ENCODE assay signal across 18 cellular contexts in genomic region chr7:105376901-105377533, GRCh38.
"Had no signal": no experiment of that assay in that cellular context is flagged by ENCODE, and none has a peak within 500 bp of the region (broad histone marks: within the 10 kb centered on the region; RNA-seq: fewer than 3 reads in every experiment).

No MANE protein-coding gene starts in this region.

- H3K36me3 Mint-ChIP-seq: mesothelial cell of epicardium had no signal

- H3K4me1 Mint-ChIP-seq: brain had no signal

- ATAC-seq: activated CD8-positive, alpha-beta T cell treated with anti-CD3 and anti-CD28 coated beads, Interleukin-2, amount 10 ng/mL, durations not matched to agents 7 days and 5 days; activated T-cell treated with anti-CD3 and anti-CD28 coated beads, Interleukin-2, amount 50 U/mL, for 4 hours; gastroesophageal sphincter; heart left ventricle; lower lobe of right lung; stimulated activated memory B cell treated with anti-CD40 and anti-IgM and Interleukin-4, amounts not matched to agents 10 μg/mL and 1 μg/mL and 100 μg/mL, for 72 hours had no signal

- H3K36me3 ChIP-seq: gastroesophageal sphincter, heart left ventricle, lower lobe of right lung, sigmoid colon, thoracic aorta, upper lobe of left lung had no signal

- H3K4me1 ChIP-seq: gastroesophageal sphincter, heart left ventricle, lower lobe of right lung, sigmoid colon had no signal

- H3K4me3 Mint-ChIP-seq: activated CD4-positive, alpha-beta T cell treated with anti-CD3 and anti-CD28 coated beads, Interleukin-2, amount 10 ng/mL, durations not matched to agents 7 days and 5 days; activated CD8-positive, alpha-beta T cell treated with anti-CD3 and anti-CD28 coated beads, Interleukin-2, amount 10 ng/mL, durations not matched to agents 7 days and 5 days; activated naive CD4-positive, alpha-beta T cell treated with anti-CD3 and anti-CD28 coated beads for 36 hours; activated T-cell treated with anti-CD3 and anti-CD28 coated beads, Interleukin-2, amount 50 U/mL, for 4 hours; brain; endodermal cell; mesothelial cell of epicardium; nephron progenitor cell; stimulated activated memory B cell treated with anti-CD40 and anti-IgM and Interleukin-4, amounts not matched to agents 10 μg/mL and 1 μg/mL and 100 μg/mL, for 72 hours had no signal

- H3K27me3 Mint-ChIP-seq: activated CD4-positive, alpha-beta T cell treated with anti-CD3 and anti-CD28 coated beads, Interleukin-2, amount 10 ng/mL, durations not matched to agents 7 days and 5 days; brain; stimulated activated memory B cell treated with anti-CD40 and anti-IgM and Interleukin-4, amounts not matched to agents 10 μg/mL and 1 μg/mL and 100 μg/mL, for 72 hours had no signal

- H3K27ac ChIP-seq: gastroesophageal sphincter, heart left ventricle, lower lobe of right lung, sigmoid colon, thoracic aorta, upper lobe of left lung had no signal

- H3K9me3 ChIP-seq: gastroesophageal sphincter, heart left ventricle, lower lobe of right lung, sigmoid colon, thoracic aorta, upper lobe of left lung had no signal

- H3K27me3 ChIP-seq: gastroesophageal sphincter, heart left ventricle, sigmoid colon, upper lobe of left lung had no signal

- H3K27ac Mint-ChIP-seq: activated CD4-positive, alpha-beta T cell treated with anti-CD3 and anti-CD28 coated beads, Interleukin-2, amount 10 ng/mL, durations not matched to agents 7 days and 5 days; activated CD8-positive, alpha-beta T cell treated with anti-CD3 and anti-CD28 coated beads, Interleukin-2, amount 10 ng/mL, durations not matched to agents 7 days and 5 days; activated naive CD4-positive, alpha-beta T cell treated with anti-CD3 and anti-CD28 coated beads for 36 hours; brain; endodermal cell; mesothelial cell of epicardium; nephron progenitor cell; stimulated activated memory B cell treated with anti-CD40 and anti-IgM and Interleukin-4, amounts not matched to agents 10 μg/mL and 1 μg/mL and 100 μg/mL, for 72 hours had no signal

- H3K4me3 ChIP-seq: gastroesophageal sphincter, heart left ventricle, lower lobe of right lung, sigmoid colon, thoracic aorta, upper lobe of left lung had no signal

- DNase-seq: activated CD4-positive, alpha-beta T cell treated with anti-CD3 and anti-CD28 coated beads, Interleukin-2, amount 10 ng/mL, durations not matched to agents 7 days and 5 days; activated CD8-positive, alpha-beta T cell treated with anti-CD3 and anti-CD28 coated beads, Interleukin-2, amount 10 ng/mL, durations not matched to agents 7 days and 5 days; activated naive CD4-positive, alpha-beta T cell treated with anti-CD3 and anti-CD28 coated beads for 36 hours; activated T-cell treated with anti-CD3 and anti-CD28 coated beads, Interleukin-2, amount 50 U/mL, for 4 hours; central memory CD4-positive, alpha-beta T cell; endodermal cell; heart left ventricle; lower lobe of right lung; nephron progenitor cell; nucleus accumbens; sigmoid colon; stimulated activated CD4-positive, alpha-beta T cell treated with anti-CD3 and anti-CD28 coated beads, Interleukin-4, amount 100 ng/mL, for 24 hours; upper lobe of left lung had no signal

- H3K9me3 Mint-ChIP-seq: activated CD4-positive, alpha-beta T cell treated with anti-CD3 and anti-CD28 coated beads, Interleukin-2, amount 10 ng/mL, durations not matched to agents 7 days and 5 days; activated naive CD4-positive, alpha-beta T cell treated with anti-CD3 and anti-CD28 coated beads for 36 hours; activated T-cell treated with anti-CD3 and anti-CD28 coated beads, Interleukin-2, amount 50 U/mL, for 4 hours; endodermal cell; mesothelial cell of epicardium had no signal
